ENCODE assay signal across 2 cellular contexts in the genomic region with DNA sequence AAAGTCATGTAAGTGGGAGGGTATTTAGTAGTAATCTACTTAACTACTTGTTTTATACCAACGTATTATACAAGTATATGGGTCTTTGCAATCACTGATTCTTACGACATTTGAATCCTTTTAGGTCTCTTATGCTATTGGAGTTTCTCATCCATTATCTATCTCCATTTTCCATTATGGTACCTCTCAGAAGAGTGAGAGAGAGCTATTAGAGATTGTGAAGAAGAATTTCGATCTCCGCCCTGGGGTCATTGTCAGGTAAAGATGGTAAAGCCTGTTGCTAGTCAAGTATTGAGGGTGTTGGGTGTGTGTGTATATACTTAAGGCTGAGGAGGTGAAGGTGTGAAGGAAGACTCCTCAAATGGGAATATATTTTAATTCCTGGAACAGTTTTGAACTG.
TF ChIP-seq lines count a peak whose summit lies in the region.

No MANE protein-coding gene starts in this region.

TF ChIP-seq in SK-N-SH, 30 proteins besides CTCF, POLR2A, EP300 and RAD21:
- TF ChIP-seq, protein P1, sequence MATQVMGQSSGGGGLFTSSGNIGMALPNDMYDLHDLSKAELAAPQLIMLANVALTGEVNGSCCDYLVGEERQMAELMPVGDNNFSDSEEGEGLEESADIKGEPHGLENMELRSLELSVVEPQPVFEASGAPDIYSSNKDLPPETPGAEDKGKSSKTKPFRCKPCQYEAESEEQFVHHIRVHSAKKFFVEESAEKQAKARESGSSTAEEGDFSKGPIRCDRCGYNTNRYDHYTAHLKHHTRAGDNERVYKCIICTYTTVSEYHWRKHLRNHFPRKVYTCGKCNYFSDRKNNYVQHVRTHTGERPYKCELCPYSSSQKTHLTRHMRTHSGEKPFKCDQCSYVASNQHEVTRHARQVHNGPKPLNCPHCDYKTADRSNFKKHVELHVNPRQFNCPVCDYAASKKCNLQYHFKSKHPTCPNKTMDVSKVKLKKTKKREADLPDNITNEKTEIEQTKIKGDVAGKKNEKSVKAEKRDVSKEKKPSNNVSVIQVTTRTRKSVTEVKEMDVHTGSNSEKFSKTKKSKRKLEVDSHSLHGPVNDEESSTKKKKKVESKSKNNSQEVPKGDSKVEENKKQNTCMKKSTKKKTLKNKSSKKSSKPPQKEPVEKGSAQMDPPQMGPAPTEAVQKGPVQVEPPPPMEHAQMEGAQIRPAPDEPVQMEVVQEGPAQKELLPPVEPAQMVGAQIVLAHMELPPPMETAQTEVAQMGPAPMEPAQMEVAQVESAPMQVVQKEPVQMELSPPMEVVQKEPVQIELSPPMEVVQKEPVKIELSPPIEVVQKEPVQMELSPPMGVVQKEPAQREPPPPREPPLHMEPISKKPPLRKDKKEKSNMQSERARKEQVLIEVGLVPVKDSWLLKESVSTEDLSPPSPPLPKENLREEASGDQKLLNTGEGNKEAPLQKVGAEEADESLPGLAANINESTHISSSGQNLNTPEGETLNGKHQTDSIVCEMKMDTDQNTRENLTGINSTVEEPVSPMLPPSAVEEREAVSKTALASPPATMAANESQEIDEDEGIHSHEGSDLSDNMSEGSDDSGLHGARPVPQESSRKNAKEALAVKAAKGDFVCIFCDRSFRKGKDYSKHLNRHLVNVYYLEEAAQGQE (IDR thresholded peaks at IDR 0.05; ENCODE audit: low read depth, low read length), result no peak
- TF ChIP-seq, protein P2, sequence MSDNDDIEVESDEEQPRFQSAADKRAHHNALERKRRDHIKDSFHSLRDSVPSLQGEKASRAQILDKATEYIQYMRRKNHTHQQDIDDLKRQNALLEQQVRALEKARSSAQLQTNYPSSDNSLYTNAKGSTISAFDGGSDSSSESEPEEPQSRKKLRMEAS (IDR thresholded peaks at IDR 0.05; ENCODE audit: low read depth), result no peak
- TF ChIP-seq YY1 (IDR thresholded peaks at IDR 0.05; ENCODE audit: low read depth) (no peak), CHD2 (IDR thresholded peaks at IDR 0.05; ENCODE audit: low read length, partially characterized antibody) (no peak), RXRA (IDR thresholded peaks at IDR 0.05; ENCODE audit: borderline replicate concordance, low read depth) (no peak), ZBTB33 (IDR thresholded peaks at IDR 0.05; ENCODE audit: borderline replicate concordance, low read depth) (no peak), MXI1 (IDR thresholded peaks at IDR 0.05; ENCODE audit: low read depth, low read length) (no peak), POLR2AphosphoS5 (IDR thresholded peaks at IDR 0.05; ENCODE audit: low read depth, low read length) (0 out of 2 replicates have a peak, but pooled peaks have one; percentile 5), GABPA (IDR thresholded peaks at IDR 0.05; ENCODE audit: low read depth) (no peak)

TF ChIP-seq in SK-N-SH treated with all-trans-retinoic acid at 6 μM for 48 hours, 23 proteins besides CTCF, POLR2A, EP300 and RAD21 (continued from another document):
- TF ChIP-seq POU6F1 (CRISPR knock-in tag; IDR thresholded peaks at IDR 0.05; ENCODE audit: borderline replicate concordance, low read depth) (no peak), CREB5 (CRISPR knock-in tag; IDR thresholded peaks at IDR 0.05; ENCODE audit: low read depth) (no peak), ZC3H10 (CRISPR knock-in tag; IDR thresholded peaks at IDR 0.05) (no peak), TOX (CRISPR knock-in tag; IDR thresholded peaks at IDR 0.05; ENCODE audit: borderline replicate concordance) (no peak), RARB (CRISPR knock-in tag; IDR thresholded peaks at IDR 0.05) (no peak), GLIS3 (CRISPR knock-in tag; IDR thresholded peaks at IDR 0.05) (no peak), CSRNP3 (CRISPR knock-in tag; IDR thresholded peaks at IDR 0.05) (no peak), ZFP3 (CRISPR knock-in tag; IDR thresholded peaks at IDR 0.05) (no peak), ISL1 (CRISPR knock-in tag; IDR thresholded peaks at IDR 0.05) (no peak)
